ENCODE assay signal across 9 cellular contexts in genomic region chr3:53495518-53496501, GRCh38. TPM values are rescaled to one million over a fixed set of nuclear protein-coding genes. Genes with fewer than 3 reads are reported as not detected.
DNase-seq lines count a peak whose midpoint lies in the region; ATAC-seq, FAIRE-seq and TF ChIP-seq lines count a peak whose summit lies in the region.
"Had no signal": no experiment of that assay in that cellular context is flagged by ENCODE, and none has a peak within 500 bp of the region (broad histone marks: within the 10 kb centered on the region; RNA-seq: fewer than 3 reads in every experiment).

No MANE protein-coding gene starts in this region.

- intact Hi-C loops in Panc1 (cut with micrococcal nuclease; ENCODE audit: unreplicated experiment) = no loop called here

- peaks cover 27% of the 10 kb centered on the region for H3K4me1 ChIP-seq in Panc1 (ENCODE audit: control insufficient read depth, insufficient read depth, low read length)

- peak overlapping the region; percentile 52 to 69 for H3K4me3 ChIP-seq in Panc1 (ENCODE audit: low read depth in 2 of 2, low read length in 2 of 2)
- peak overlapping the region; percentile 39 for H3K4me3 ChIP-seq in fibroblast of the aortic adventitia (ENCODE audit: low read depth, low read length)

- no TSS peak for BruUV-seq in Panc1 (replicated peaks; lab: Mats Ljungman, UMichigan)

- POLR2A ChIA-PET in Panc1 (lab: Charles Lee) = interaction anchor here (0.6 kb wide), 1 partner anchor 332 kb away, joined by 4 read pairs; no protein-coding TSS in a partner anchor

- DNase-seq in GM18507 (ENCODE audit: extremely low spot score, insufficient read length, low read depth) (no peak), Panc1 (ENCODE audit: low read depth, low spot score) (no peak), fibroblast of the aortic adventitia (ENCODE audit: low read depth) (no peak), omental fat pad (ENCODE audit: low spot score) (no peak), KBM-7 (no peak), NCI-H2029 (lab: John Stamatoyannopoulos, UW) (no peak)

- H3K27ac ChIP-seq in Panc1 (ENCODE audit: low read length) = peak overlapping the region; percentile 44; the same call in 1 of the 2 replicates
- H3K27ac ChIP-seq: epithelial cell of prostate had no signal

- no peaks in the 10 kb centered on the region for H3K27me3 ChIP-seq in Panc1 (ENCODE audit: control insufficient read depth, insufficient read depth, low read length)

- ATAC-seq in Panc1 (peak; percentile 61), omental fat pad (ENCODE audit: low FRiP score) (peak; percentile 15), HG02623 (IDR thresholded peaks at IDR 0.05; ENCODE audit: unreplicated experiment) (no peak), GM18519 (IDR thresholded peaks at IDR 0.05; ENCODE audit: low FRiP score, unreplicated experiment) (no peak)

- TF ChIP-seq CTCF in Panc1 (IDR thresholded peaks at IDR 0.05) (no peak), fibroblast of the aortic adventitia (IDR thresholded peaks at IDR 0.05; ENCODE audit: insufficient read depth, low read length) (no peak), omental fat pad (IDR thresholded peaks at IDR 0.05) (no peak)

- H3K9me3 ChIP-seq in Panc1 (ENCODE audit: control insufficient read depth, insufficient read depth, low read depth, low read length) = no peaks in the 10 kb centered on the region

- H3K36me3 ChIP-seq in Panc1 (ENCODE audit: control insufficient read depth, insufficient read depth, low read length) = no peaks in the 10 kb centered on the region

- CTCF ChIA-PET in Panc1 (lab: Charles Lee) = interaction anchor here (0.6 kb wide), 1 partner anchor 215 kb away, joined by 4 read pairs; no protein-coding TSS in a partner anchor

- peak; percentile 29 for FAIRE-seq in GM18507 (lab: Jason Lieb, UNC)

- in situ Hi-C loops in Panc1 (cut with HindIII; ENCODE audit: low pct_unique_long_range_greater_than_20kb, low sequenced_read_pairs) (no loop called here), KBM-7 (cut with MboI; ENCODE audit: low pct_unique_long_range_greater_than_20kb, low sequenced_read_pairs) (no loop called here)

RNA-seq across cellular contexts. Expression of gene CACNA1D, which starts 1.4 kb away (rescaled TPM):
- total RNA-seq in Panc1 (2021; ENCODE audit: unreplicated experiment) = 23.0 TPM
- polyA plus RNA-seq in Panc1 (2012; ENCODE audit: insufficient read length) = 14.8 TPM
- 0.33 and 1.9 TPM in 2 replicates for total RNA-seq in fibroblast of the aortic adventitia (ENCODE audit: low replicate concordance)
- 1 to 10 TPM in 2 of 4 donors, under 1 TPM in 2; 0.24 to 1.8 (median 0.74) TPM for total RNA-seq in omental fat pad

Comparison
In these comparisons a context has a peak if more than half of its experiments do, and no peak if none do; other contexts are left out.
1. ATAC-seq: peak in Panc1 (single experiment) and omental fat pad (single experiment); none in HG02623 (single experiment) and GM18519 (single experiment).